In the genomic region with DNA sequence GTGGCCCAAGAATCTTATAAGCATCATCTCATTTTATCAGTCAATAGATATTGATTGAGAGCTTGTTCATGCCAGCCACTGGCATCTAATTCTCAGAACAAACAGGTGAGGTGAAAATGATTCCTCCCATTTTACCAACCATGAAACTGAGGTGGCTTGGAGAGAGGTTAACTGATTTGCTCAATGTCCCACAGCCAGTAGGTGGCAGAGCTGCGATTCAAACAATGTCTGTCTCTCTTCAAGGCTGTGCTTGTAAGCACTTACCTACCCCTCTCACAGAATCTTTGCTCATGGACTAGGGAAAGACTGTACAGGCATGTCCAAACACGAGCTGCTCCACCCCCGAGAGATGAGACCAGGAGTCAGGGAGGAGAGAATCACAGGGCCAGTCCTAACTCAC, we compare ENCODE assay signal across 1 cellular context.
TF ChIP-seq lines count a peak whose summit lies in the region.

No MANE protein-coding gene starts in this region.

TF ChIP-seq in K562, 482 proteins besides CTCF, POLR2A, EP300 and RAD21 (continued from another document):
- TF ChIP-seq, protein P1, sequence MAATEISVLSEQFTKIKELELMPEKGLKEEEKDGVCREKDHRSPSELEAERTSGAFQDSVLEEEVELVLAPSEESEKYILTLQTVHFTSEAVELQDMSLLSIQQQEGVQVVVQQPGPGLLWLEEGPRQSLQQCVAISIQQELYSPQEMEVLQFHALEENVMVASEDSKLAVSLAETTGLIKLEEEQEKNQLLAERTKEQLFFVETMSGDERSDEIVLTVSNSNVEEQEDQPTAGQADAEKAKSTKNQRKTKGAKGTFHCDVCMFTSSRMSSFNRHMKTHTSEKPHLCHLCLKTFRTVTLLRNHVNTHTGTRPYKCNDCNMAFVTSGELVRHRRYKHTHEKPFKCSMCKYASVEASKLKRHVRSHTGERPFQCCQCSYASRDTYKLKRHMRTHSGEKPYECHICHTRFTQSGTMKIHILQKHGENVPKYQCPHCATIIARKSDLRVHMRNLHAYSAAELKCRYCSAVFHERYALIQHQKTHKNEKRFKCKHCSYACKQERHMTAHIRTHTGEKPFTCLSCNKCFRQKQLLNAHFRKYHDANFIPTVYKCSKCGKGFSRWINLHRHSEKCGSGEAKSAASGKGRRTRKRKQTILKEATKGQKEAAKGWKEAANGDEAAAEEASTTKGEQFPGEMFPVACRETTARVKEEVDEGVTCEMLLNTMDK (IDR thresholded peaks at IDR 0.05; ENCODE audit: borderline replicate concordance, insufficient read depth, low read depth, low read length, poor library complexity, severe bottlenecking) = peak; percentile 21
- TF ChIP-seq, protein P2, sequence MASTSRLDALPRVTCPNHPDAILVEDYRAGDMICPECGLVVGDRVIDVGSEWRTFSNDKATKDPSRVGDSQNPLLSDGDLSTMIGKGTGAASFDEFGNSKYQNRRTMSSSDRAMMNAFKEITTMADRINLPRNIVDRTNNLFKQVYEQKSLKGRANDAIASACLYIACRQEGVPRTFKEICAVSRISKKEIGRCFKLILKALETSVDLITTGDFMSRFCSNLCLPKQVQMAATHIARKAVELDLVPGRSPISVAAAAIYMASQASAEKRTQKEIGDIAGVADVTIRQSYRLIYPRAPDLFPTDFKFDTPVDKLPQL (IDR thresholded peaks at IDR 0.05; ENCODE audit: extremely low read depth, insufficient read length) = no peak
- TF ChIP-seq RBM25 (IDR thresholded peaks at IDR 0.05; ENCODE audit: low read depth, low read length, severe bottlenecking) = peak; percentile 68
